ENCODE assay signal across 12 cellular contexts in the genomic region with DNA sequence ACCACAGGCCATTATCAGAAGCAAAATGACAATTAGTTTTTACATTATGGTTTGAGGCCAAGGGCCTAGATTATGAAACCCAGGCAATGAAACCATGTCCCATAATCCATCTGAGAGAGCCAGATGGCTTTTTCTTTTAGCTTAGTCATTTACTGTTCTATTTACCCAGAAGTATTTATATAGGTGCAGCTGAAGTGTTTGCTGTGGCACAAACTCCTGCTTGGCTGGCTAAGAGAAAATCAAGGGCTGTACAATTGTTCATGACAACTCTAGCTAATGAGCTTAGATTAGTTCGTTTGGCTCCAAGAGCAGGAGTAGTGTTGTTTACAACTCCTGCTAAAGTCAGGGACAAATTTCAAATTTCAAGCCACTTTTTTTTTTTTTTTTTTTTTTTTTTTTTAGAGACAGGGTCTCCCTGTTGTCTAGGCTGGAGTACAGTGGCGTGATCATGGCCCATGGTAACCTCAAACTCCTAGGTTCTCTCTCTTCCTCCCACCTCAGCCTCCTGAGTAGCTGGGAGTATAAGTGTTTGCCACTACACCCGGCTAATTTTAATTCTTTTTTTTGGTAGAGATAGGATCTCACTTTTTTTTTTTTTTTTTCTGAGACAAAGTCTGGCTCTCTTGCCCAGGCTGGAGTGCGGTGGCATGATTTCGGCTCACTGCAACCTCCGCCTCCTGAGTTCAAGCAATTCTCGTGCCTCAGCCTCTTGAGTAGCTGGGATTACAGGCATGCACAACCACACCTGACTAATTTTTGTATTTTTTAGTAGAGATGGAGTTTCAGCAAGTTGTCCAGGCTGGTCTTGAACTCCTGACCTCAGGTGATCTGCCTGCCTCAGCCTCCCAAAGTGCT. TPM values are rescaled to one million over a fixed set of nuclear protein-coding genes. Genes with fewer than 3 reads are reported as not detected.
A peak's percentile ranks its signal among the peaks of the same experiment; 100 is the strongest.
DNase-seq lines count a peak whose midpoint lies in the region; ATAC-seq and TF ChIP-seq lines count a peak whose summit lies in the region.
"Had no signal": no experiment of that assay in that cellular context is flagged by ENCODE, and none has a peak within 500 bp of the region (broad histone marks: within the 10 kb centered on the region; RNA-seq: fewer than 3 reads in every experiment).

No MANE protein-coding gene starts in this region.

- no peak overlapping the region for H3K4me2 ChIP-seq in trophoblast cell (ENCODE audit: low read length)

- H4K91ac ChIP-seq in trophoblast cell (ENCODE audit: low read depth, low read length): no peak overlapping the region

- intact Hi-C loops in body of pancreas (cut with DNase I): no loop called here
- intact Hi-C loops in activated T-helper 2 cell treated with anti-CD3 and anti-CD28 coated beads, Interferon-gamma antibody, Interleukin-2, Interleukin-4, amounts not matched to agents 10 μg/mL and 5 μg/mL and 100 μg/mL, durations not matched to agents 14 hours and 24 hours and 36 hours (cut with micrococcal nuclease): no loop called here

- WGBS in body of pancreas, 2 donors: 85 to 86% methylated on average over 7 of the region's 7 CpGs
- WGBS in trophoblast cell (ENCODE audit: extremely low coverage, insufficient coverage, insufficient read length): no CpG with 5 or more reads among the region's 7 CpGs

- peaks cover 6% of the 10 kb centered on the region for H3K4me1 ChIP-seq in body of pancreas
- H3K4me1 ChIP-seq in trophoblast cell (ENCODE audit: control insufficient read depth in 1 of 2, insufficient read depth in 2 of 2, low read length in 2 of 2): no peaks in the 10 kb centered on the region

- no peak overlapping the region for H3K23ac ChIP-seq in trophoblast cell (ENCODE audit: low read length)

- no peak for TF ChIP-seq POLR2A in body of pancreas (IDR thresholded peaks at IDR 0.05)

- peaks cover 2% of the 10 kb centered on the region for H3K27me3 Mint-ChIP-seq in activated T-helper 2 cell treated with anti-CD3 and anti-CD28 coated beads, Interferon-gamma antibody, Interleukin-2, Interleukin-4, amounts not matched to agents 10 μg/mL and 5 μg/mL and 100 μg/mL, durations not matched to agents 14 hours and 24 hours and 36 hours (ENCODE audit: low read depth)

- no peaks in the 10 kb centered on the region for H3K79me1 ChIP-seq in trophoblast cell (ENCODE audit: low read length)

- TF ChIP-seq CTCF in body of pancreas (IDR thresholded peaks at IDR 0.05): no peak

- no peak overlapping the region for H2AFZ ChIP-seq in trophoblast cell (ENCODE audit: insufficient read depth, low read length, poor library complexity)

- no peaks in the 10 kb centered on the region for H3K36me3 Mint-ChIP-seq in activated T-helper 2 cell treated with anti-CD3 and anti-CD28 coated beads, Interferon-gamma antibody, Interleukin-2, Interleukin-4, amounts not matched to agents 10 μg/mL and 5 μg/mL and 100 μg/mL, durations not matched to agents 14 hours and 24 hours and 36 hours (ENCODE audit: low read depth)

- H4K8ac ChIP-seq in trophoblast cell (ENCODE audit: low read depth, low read length): no peak overlapping the region

- no peaks in the 10 kb centered on the region for H3K79me2 ChIP-seq in trophoblast cell (ENCODE audit: control insufficient read depth, insufficient read depth, low read length, poor library complexity)

- H3K4me1 Mint-ChIP-seq in activated T-helper 2 cell treated with anti-CD3 and anti-CD28 coated beads, Interferon-gamma antibody, Interleukin-2, Interleukin-4, amounts not matched to agents 10 μg/mL and 5 μg/mL and 100 μg/mL, durations not matched to agents 14 hours and 24 hours and 36 hours (ENCODE audit: low read depth): peaks cover 5% of the 10 kb centered on the region

- peak; percentile 74 for ATAC-seq in body of pancreas
- no peak for ATAC-seq in HG03521 (IDR thresholded peaks at IDR 0.05; ENCODE audit: unreplicated experiment)

- H3K9ac ChIP-seq in trophoblast cell (ENCODE audit: low read length): no peak overlapping the region

- H3K14ac ChIP-seq in trophoblast cell (ENCODE audit: low read length): no peak overlapping the region

- H2AK5ac ChIP-seq in trophoblast cell (ENCODE audit: low read length): no peak overlapping the region

- H2BK120ac ChIP-seq in trophoblast cell (ENCODE audit: insufficient read depth, low read length, poor library complexity): no peak overlapping the region

- H3K4ac ChIP-seq in trophoblast cell (ENCODE audit: low read depth, low read length): no peak overlapping the region

- H3K27me3 ChIP-seq in body of pancreas (no peaks in the 10 kb centered on the region), trophoblast cell (ENCODE audit: insufficient read depth, low read length) (no peaks in the 10 kb centered on the region)

- no peaks in the 10 kb centered on the region for H3K36me3 ChIP-seq in body of pancreas (replicated peaks in 1 of 2; ENCODE audit: insufficient read depth in 1 of 2, low read depth in 2 of 2)
- H3K36me3 ChIP-seq in trophoblast cell (ENCODE audit: control insufficient read depth in 1 of 2, insufficient read depth in 2 of 2, low read length in 2 of 2): no peaks in the 10 kb centered on the region

- H2BK5ac ChIP-seq in trophoblast cell (ENCODE audit: low read depth, low read length, poor library complexity): no peak overlapping the region

- no peak overlapping the region for H4K12ac ChIP-seq in trophoblast cell (ENCODE audit: low read depth, low read length)

- no peak overlapping the region for H3K18ac ChIP-seq in trophoblast cell (ENCODE audit: low read length)

- H3K4me3 Mint-ChIP-seq in activated T-helper 2 cell treated with anti-CD3 and anti-CD28 coated beads, Interferon-gamma antibody, Interleukin-2, Interleukin-4, amounts not matched to agents 10 μg/mL and 5 μg/mL and 100 μg/mL, durations not matched to agents 14 hours and 24 hours and 36 hours (ENCODE audit: low read depth): no peak overlapping the region
- H3K4me3 Mint-ChIP-seq: nephron had no signal

- H3K27ac ChIP-seq in body of pancreas (no peak overlapping the region), trophoblast cell (ENCODE audit: low read depth, low read length) (no peak overlapping the region)

- DNase-seq in COLO668 (lab: John Stamatoyannopoulos, UW; ENCODE audit: unreplicated experiment) (peak; percentile 54), NCI-H1105 (lab: John Stamatoyannopoulos, UW) (peak; percentile 81), NCI-H2171 treated with DMSO at 0.1 percent for 48 hours (lab: John Stamatoyannopoulos, UW) (peak; percentile 67), body of pancreas (no peak), trophoblast cell (no peak), 8988T (no peak)
- no peak for DNase-seq in activated T-helper 2 cell treated with anti-CD3 and anti-CD28 coated beads, Interferon-gamma antibody, Interleukin-2, Interleukin-4, amounts not matched to agents 10 μg/mL and 5 μg/mL and 100 μg/mL, durations not matched to agents 14 hours and 24 hours and 36 hours (ENCODE audit: low spot score)
- DNase-seq: activated CD4-positive, CD25-positive, alpha-beta regulatory T cell; right cardiac atrium; SW 1271 had no signal

- no peak overlapping the region for H3K27ac Mint-ChIP-seq in activated T-helper 2 cell treated with anti-CD3 and anti-CD28 coated beads, Interferon-gamma antibody, Interleukin-2, Interleukin-4, amounts not matched to agents 10 μg/mL and 5 μg/mL and 100 μg/mL, durations not matched to agents 14 hours and 24 hours and 36 hours

- no peaks in the 10 kb centered on the region for H3K9me3 Mint-ChIP-seq in activated T-helper 2 cell treated with anti-CD3 and anti-CD28 coated beads, Interferon-gamma antibody, Interleukin-2, Interleukin-4, amounts not matched to agents 10 μg/mL and 5 μg/mL and 100 μg/mL, durations not matched to agents 14 hours and 24 hours and 36 hours
- H3K9me3 Mint-ChIP-seq: nephron had no signal

- H3K4me3 ChIP-seq in body of pancreas (no peak overlapping the region), trophoblast cell (ENCODE audit: low read depth, low read length) (no peak overlapping the region)

- no peak overlapping the region for H2BK12ac ChIP-seq in trophoblast cell (ENCODE audit: low read length)

- no peaks in the 10 kb centered on the region for H3K9me3 ChIP-seq in body of pancreas
- no peaks in the 10 kb centered on the region for H3K9me3 ChIP-seq in trophoblast cell (ENCODE audit: insufficient read depth, low read depth, low read length)

RNA-seq across cellular contexts. Expression of a gene that starts 18.4 kb away (rescaled TPM):
- total RNA-seq in body of pancreas: 10 to 100 TPM; 27.0 to 51.1 TPM
- 39.4 and 41.3 TPM in 2 replicates for total RNA-seq in activated T-helper 2 cell treated with anti-CD3 and anti-CD28 coated beads, Interferon-gamma antibody, Interleukin-2, Interleukin-4, amounts not matched to agents 10 μg/mL and 5 μg/mL and 100 μg/mL, durations not matched to agents 14 hours and 24 hours and 36 hours
- 27.7 TPM in 2 replicates for polyA plus RNA-seq in trophoblast cell (2013)

Comparison
In these comparisons a context has a peak if more than half of its experiments do, and no peak if none do; other contexts are left out.
1. DNase-seq: peak in COLO668 (single experiment), NCI-H1105 (single experiment) and NCI-H2171 treated with DMSO at 0.1 percent for 48 hours (single experiment); none in body of pancreas (0 of 4), activated T-helper 2 cell treated with anti-CD3 and anti-CD28 coated beads, Interferon-gamma antibody, Interleukin-2, Interleukin-4, amounts not matched to agents 10 μg/mL and 5 μg/mL and 100 μg/mL, durations not matched to agents 14 hours and 24 hours and 36 hours (single experiment), trophoblast cell (0 of 2) and 8988T (single experiment).